ENCODE assay signal across 21 cellular contexts in the genomic region with DNA sequence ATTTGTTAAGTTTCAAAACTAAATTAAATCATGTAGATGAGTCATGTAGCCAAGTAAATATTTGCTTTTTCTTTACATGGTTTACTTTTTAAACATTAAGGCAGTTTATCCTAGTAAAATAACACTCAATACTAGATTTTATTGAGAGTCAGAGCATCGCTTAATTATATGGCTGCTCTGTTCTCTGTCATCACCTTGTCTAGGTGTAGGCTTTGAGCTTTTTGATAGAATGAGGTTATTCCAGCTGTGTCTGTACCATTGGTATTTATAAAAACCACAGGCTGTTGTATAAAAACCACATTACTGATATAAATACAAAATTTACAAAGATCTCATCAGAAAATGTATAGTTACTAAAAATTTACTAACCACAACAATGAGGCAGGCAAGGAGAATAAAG.
A peak's percentile ranks its signal among the peaks of the same experiment; 100 is the strongest.
DNase-seq lines count a peak whose midpoint lies in the region; FAIRE-seq and TF ChIP-seq lines count a peak whose summit lies in the region.
"Had no signal": no experiment of that assay in that cellular context is flagged by ENCODE, and none has a peak within 500 bp of the region (broad histone marks: within the 10 kb centered on the region; RNA-seq: fewer than 3 reads in every experiment).

No MANE protein-coding gene starts in this region.

- no peak overlapping the region for H3K9ac ChIP-seq in SU-DHL-6 (ENCODE audit: low read length)

- peaks cover 11% of the 10 kb centered on the region for H3K79me2 ChIP-seq in SU-DHL-6 (ENCODE audit: insufficient read depth, low read length)

- H2AFZ ChIP-seq in SU-DHL-6 (ENCODE audit: low read depth, low read length, severe bottlenecking) = no peak overlapping the region

- peaks cover 3% of the 10 kb centered on the region for H3F3A ChIP-seq in SU-DHL-6 (ENCODE audit: insufficient read depth)

- H3K9me2 ChIP-seq in SU-DHL-6 (replicated peaks; ENCODE audit: insufficient read depth, low read length) = no peaks in the 10 kb centered on the region

- no peak overlapping the region for H3K27ac ChIP-seq in SU-DHL-6 (ENCODE audit: low read depth, low read length)
- H3K27ac ChIP-seq: HL-60, SJCRH30 had no signal

- FAIRE-seq in islet of Langerhans (lab: Jason Lieb, UNC) = peak; percentile 95
- FAIRE-seq: HTR-8/SVneo had no signal

- no peaks in the 10 kb centered on the region for H3K27me3 ChIP-seq in SU-DHL-6 (ENCODE audit: low read length)
- H3K27me3 ChIP-seq: SJCRH30 had no signal

- DNase-seq in DMS53 (lab: John Stamatoyannopoulos, UW) (peak; percentile 57), NCI-H2081 (lab: John Stamatoyannopoulos, UW) (peak; percentile 10 to 77), kidney tubule cell (ENCODE audit: low spot score) (no peak), GM20000 (ENCODE audit: low spot score) (no peak), NCI-H1930 (lab: John Stamatoyannopoulos, UW) (no peak)
- DNase-seq: ACHN; C1 segment of cervical spinal cord; CD8-positive, alpha-beta memory T cell; DND-41; H7; IMR-90; NCI-H187; NCI-H446; NCI-H526 treated with DMSO at 0.1 percent for 48 hours; OCI-M1; SJCRH30; SW 1271 had no signal

- H3K36me3 ChIP-seq in SU-DHL-6 (ENCODE audit: low read length) = peaks cover 10% of the 10 kb centered on the region; the same call in 1 of the 2 replicates
- H3K36me3 ChIP-seq: SJCRH30 had no signal

- H3K4me3 ChIP-seq in SU-DHL-6 (ENCODE audit: insufficient read depth, low read length, poor library complexity, severe bottlenecking) = no peak overlapping the region
- H3K4me3 ChIP-seq: SJCRH30 had no signal

- TF ChIP-seq CTCF in SU-DHL-6 (IDR thresholded peaks at IDR 0.05; ENCODE audit: insufficient read depth, low read length, poor library complexity, severe bottlenecking) (no peak), GM20000 (IDR thresholded peaks at IDR 0.05; ENCODE audit: extremely low read depth, missing control alignments) (no peak)

- H4K20me1 ChIP-seq in SU-DHL-6 (ENCODE audit: low read depth, low read length) = no peaks in the 10 kb centered on the region

- no peaks in the 10 kb centered on the region for H3K9me3 ChIP-seq in SU-DHL-6 (ENCODE audit: insufficient read depth, low read length)
- H3K9me3 ChIP-seq: SJCRH30 had no signal

- H3K4me2 ChIP-seq in SU-DHL-6 (ENCODE audit: low read depth, low read length, poor library complexity, severe bottlenecking) = peak overlapping the region; percentile 2

Comparison
In these comparisons a context has a peak if more than half of its experiments do, and no peak if none do; other contexts are left out.
1. DNase-seq: peak in DMS53 (single experiment) and NCI-H2081 (2 of 2); none in kidney tubule cell (single experiment), GM20000 (single experiment) and NCI-H1930 (0 of 2).